ENCODE assay signal across 4 cellular contexts in genomic region chr1:25288573-25289101, GRCh38. TPM values are rescaled to one million over a fixed set of nuclear protein-coding genes. Genes with fewer than 3 reads are reported as not detected.
"Had no signal": no experiment of that assay in that cellular context is flagged by ENCODE, and none has a peak within 500 bp of the region (broad histone marks: within the 10 kb centered on the region; RNA-seq: fewer than 3 reads in every experiment).

No MANE protein-coding gene starts in this region.

RNA-seq across cellular contexts. Expression of gene RHD, which starts 16.3 kb away (rescaled TPM):
- total RNA-seq: LHCN-M2, M059J, MCF 10A, NCI-H460 had no signal
